Comparison of ENCODE assay signal across 15 cellular contexts in genomic region chr3:158769519-158770253, GRCh38. TPM values are rescaled to one million over a fixed set of nuclear protein-coding genes. Genes with fewer than 3 reads are reported as not detected.
DNase-seq lines count a peak whose midpoint lies in the region; ATAC-seq and TF ChIP-seq lines count a peak whose summit lies in the region.
"Had no signal": no experiment of that assay in that cellular context is flagged by ENCODE, and none has a peak within 500 bp of the region (broad histone marks: within the 10 kb centered on the region; RNA-seq: fewer than 3 reads in every experiment).

No MANE protein-coding gene starts in this region.

- TF ChIP-seq CTCF in GM23338 (conservative IDR thresholded peaks at IDR 0.05; ENCODE audit: low read depth in 2 of 2) (no peak), mammary epithelial cell (conservative IDR thresholded peaks at IDR 0.05 in 1 of 2, IDR thresholded peaks at IDR 0.05 in 1 of 2; ENCODE audit: extremely low read depth in 1 of 2, insufficient read depth in 1 of 2, low read depth in 1 of 2, low read length in 2 of 2) (no peak), right lobe of liver (IDR thresholded peaks at IDR 0.05) (no peak), stomach (IDR thresholded peaks at IDR 0.05) (no peak)

- dilution Hi-C loops in mammary epithelial cell (cut with HindIII; ENCODE audit: low sequenced_read_pairs): no loop called here

- TF ChIP-seq EP300 in stomach (IDR thresholded peaks at IDR 0.05): no peak

- ATAC-seq in GM23338 (no peak), right lobe of liver (peak in 1 of 4 donors; percentile 20), GM21447 (IDR thresholded peaks at IDR 0.05; ENCODE audit: unreplicated experiment) (no peak)

- no peak overlapping the region for H2AFZ ChIP-seq in GM23338
- peak overlapping the region; percentile 44 for H2AFZ ChIP-seq in mammary epithelial cell (ENCODE audit: low read depth, low read length)

- intact Hi-C loops in mammary epithelial cell (cut with micrococcal nuclease): no loop called here
- intact Hi-C loops in right lobe of liver (cut with DNase I): no loop called here
- intact Hi-C loops in stomach (cut with DNase I; ENCODE audit: low total_unique reads): no loop called here

- no peaks in the 10 kb centered on the region for H4K20me1 ChIP-seq in GM23338 (replicated peaks; ENCODE audit: insufficient read depth)
- H4K20me1 ChIP-seq in mammary epithelial cell (ENCODE audit: insufficient read depth, low read length): no peaks in the 10 kb centered on the region

- peaks cover 5% of the 10 kb centered on the region; the same call in 1 of the 2 replicates for H3K4me1 ChIP-seq in GM23338 (ENCODE audit: insufficient read depth)
- H3K4me1 ChIP-seq in mammary epithelial cell (ENCODE audit: insufficient read depth, low read length): peaks cover 69% of the 10 kb centered on the region
- peaks cover 0 to 18% (median 0%) of the 10 kb centered on the region in 4 donors for H3K4me1 ChIP-seq in right lobe of liver
- peaks cover 10 to 45% (median 27%) of the 10 kb centered on the region in 4 donors for H3K4me1 ChIP-seq in stomach

- peaks cover 26% of the 10 kb centered on the region for H3K4me1 Mint-ChIP-seq in GM23338

- no peak overlapping the region for H3K4me3 Mint-ChIP-seq in GM23338

- no peaks in the 10 kb centered on the region for H3F3A ChIP-seq in GM23338 (replicated peaks; ENCODE audit: low read depth)

- H3K27me3 ChIP-seq in GM23338 (ENCODE audit: insufficient read depth) (no peaks in the 10 kb centered on the region), mammary epithelial cell (ENCODE audit: insufficient read depth, low read length) (no peaks in the 10 kb centered on the region), right lobe of liver (no peaks in the 10 kb centered on the region), stomach (no peaks in the 10 kb centered on the region)

- DNase-seq in GM23338 (ENCODE audit: low spot score): no peak
- no peak for DNase-seq in mammary epithelial cell
- DNase-seq in right lobe of liver: no peak
- DNase-seq in stomach: no peak
- DNase-seq in NCI-H526 treated with DMSO at 0.1 percent for 48 hours (lab: John Stamatoyannopoulos, UW): no peak
- no peak for DNase-seq in HuH-7 (ENCODE audit: low spot score)
- no peak for DNase-seq in DMS79 treated with DMSO at 0.1 percent for 48 hours (lab: John Stamatoyannopoulos, UW)
- DNase-seq: activated CD4-positive, alpha-beta T cell treated with anti-CD3 and anti-CD28 coated beads, Interleukin-2, amount 50 U/mL, for 1 hour; activated T-cell treated with anti-CD3 and anti-CD28 coated beads, Interleukin-2, amount 50 U/mL, for 48 hours; effector CD4-positive, alpha-beta T cell; left colon; NCI-H1436; NCI-H526 had no signal

- H3K4me2 ChIP-seq in GM23338: no peak overlapping the region
- H3K4me2 ChIP-seq in mammary epithelial cell (ENCODE audit: insufficient read depth, low read depth, low read length): peak overlapping the region; percentile 70

- H3K4me3 ChIP-seq in GM23338: no peak overlapping the region
- H3K4me3 ChIP-seq in mammary epithelial cell (replicated peaks in 1 of 3; ENCODE audit: insufficient read depth in 1 of 3, low read depth in 2 of 3, low read length in 3 of 3): no peak overlapping the region
- no peak overlapping the region for H3K4me3 ChIP-seq in right lobe of liver
- H3K4me3 ChIP-seq in stomach: no peak overlapping the region

- in situ Hi-C loops in mammary epithelial cell (cut with MboI; ENCODE audit: low sequenced_read_pairs in 2 of 2): no loop called here

- H3K9ac ChIP-seq in mammary epithelial cell (ENCODE audit: insufficient read depth, low read length): no peak overlapping the region

- no peaks in the 10 kb centered on the region for H3K9me3 Mint-ChIP-seq in GM23338

- WGBS in mammary epithelial cell (ENCODE audit: low coverage, missing lambda C conversion rate): 34% methylated on average over 5 of the region's 5 CpGs
- 54% methylated on average over 5 of the region's 5 CpGs for WGBS in right lobe of liver (ENCODE audit: insufficient coverage, low coverage, low lambda C conversion rate, missing lambda C conversion rate)
- WGBS in stomach, 5 donors: 25 to 43% (median 35%) methylated on average over 5 of the region's 5 CpGs

- H3K36me3 ChIP-seq in GM23338 (ENCODE audit: insufficient read depth): no peaks in the 10 kb centered on the region
- H3K36me3 ChIP-seq in mammary epithelial cell (ENCODE audit: insufficient read depth, low read length): no peaks in the 10 kb centered on the region
- H3K36me3 ChIP-seq in right lobe of liver: no peaks in the 10 kb centered on the region
- H3K36me3 ChIP-seq in stomach: no peaks in the 10 kb centered on the region

- H3K79me2 ChIP-seq in GM23338 (replicated peaks; ENCODE audit: insufficient read depth): no peaks in the 10 kb centered on the region
- no peaks in the 10 kb centered on the region for H3K79me2 ChIP-seq in mammary epithelial cell (ENCODE audit: insufficient read depth, low read length)

- no TSS peak for BruUV-seq in mammary epithelial cell (replicated peaks; lab: Mats Ljungman, UMichigan)

- H3K9me2 ChIP-seq in GM23338 (ENCODE audit: insufficient read depth): no peaks in the 10 kb centered on the region

- no peak for TF ChIP-seq POLR2A in right lobe of liver (IDR thresholded peaks at IDR 0.05)
- no peak for TF ChIP-seq POLR2A in stomach (IDR thresholded peaks at IDR 0.05)

- CTCF ChIA-PET in mammary epithelial cell (lab: Charles Lee; ENCODE audit: low non-redundant PET): no interaction called here

- H3K36me3 Mint-ChIP-seq in GM23338 (ENCODE audit: low read depth): no peaks in the 10 kb centered on the region

- H3K27ac ChIP-seq in GM23338 (ENCODE audit: low read depth) (no peak overlapping the region), mammary epithelial cell (ENCODE audit: insufficient read depth, low read depth, low read length) (peak overlapping the region; percentile 62), right lobe of liver (peak overlapping the region in 2 of 3 donors; percentile 15 to 33), stomach (peak overlapping the region in 4 of 5 donors; percentile 36 to 70 (median 62))
- H3K27ac ChIP-seq: RWPE1 had no signal

- H3K27ac Mint-ChIP-seq in GM23338: 0 out of 2 replicates have a peak overlapping the region, but pooled peaks have one; percentile 10

- peaks cover 8% of the 10 kb centered on the region for H3K27me3 Mint-ChIP-seq in GM23338 (ENCODE audit: insufficient read depth, low read depth, poor library complexity)

- H3K9me3 ChIP-seq in mammary epithelial cell (replicated peaks; ENCODE audit: insufficient read depth, low read length): no peaks in the 10 kb centered on the region
- no peaks in the 10 kb centered on the region for H3K9me3 ChIP-seq in right lobe of liver
- no peaks in the 10 kb centered on the region for H3K9me3 ChIP-seq in stomach

RNA-seq across cellular contexts. Expression of gene MFSD1, which starts 32.2 kb away (rescaled TPM):
- 16.9 and 28.4 TPM in 2 replicates for total RNA-seq in GM23338 (2014; rRNA removed; shearing (Covaris generic))
- polyA plus RNA-seq in GM23338 (2016; fragmentation: Nextera tagmentation; extraction: Ambion mirVana) (3.3 and 4.3 TPM in 2 replicates), mammary epithelial cell (27.7 TPM), stomach (10 to 100 TPM; 22.3 to 28.3 (median 22.7) TPM)
- total RNA-seq in mammary epithelial cell (10 to 100 TPM; 35.3 to 92.5 TPM), right lobe of liver (10 to 100 TPM; 25.3 to 38.5 (median 35.3) TPM), stomach (100 to 1,000 TPM in 2 of 5 donors, 10 to 100 TPM in 3; 23.9 to 187 (median 44.8) TPM)
- polyA minus RNA-seq in mammary epithelial cell: 23.1 TPM

RNA-seq across cellular contexts. Expression of gene RARRES1, which starts 37.4 kb away (rescaled TPM):
- total RNA-seq in GM23338 (2014; rRNA removed; shearing (Covaris generic)): 0.10 TPM in 1 of 2 replicates, not detected in the other
- 0.54 and 0.82 TPM in 2 replicates for polyA plus RNA-seq in GM23338 (2016; fragmentation: Nextera tagmentation; extraction: Ambion mirVana)
- total RNA-seq in mammary epithelial cell: 10 to 100 TPM in 1 of 2 donors, under 1 TPM in 1; 0.52 to 24.3 TPM
- 0.67 TPM for polyA plus RNA-seq in mammary epithelial cell
- not detected for polyA minus RNA-seq in mammary epithelial cell
- 1 to 10 TPM; 1.8 to 9.2 (median 7.0) TPM for total RNA-seq in right lobe of liver
- total RNA-seq in stomach: 100 to 1,000 TPM in 1 of 5 donors, 10 to 100 TPM in 2, 1 to 10 TPM in 1, under 1 TPM in 1; 0.43 to 237 (median 12.1) TPM
- polyA plus RNA-seq in stomach: 1 to 10 TPM in 2 of 3 donors, under 1 TPM in 1; 0.76 to 7.5 (median 3.8) TPM
